Comparison of ENCODE assay signal across 1 cellular context in genomic region chr16:16204543-16204942, GRCh38. TPM values are rescaled to one million over a fixed set of nuclear protein-coding genes. Genes with fewer than 3 reads are reported as not detected.
"Had no signal": no experiment of that assay in that cellular context is flagged by ENCODE, and none has a peak within 500 bp of the region (broad histone marks: within the 10 kb centered on the region; RNA-seq: fewer than 3 reads in every experiment).

No MANE protein-coding gene starts in this region.

RNA-seq across cellular contexts. Expression of gene ABCC6, which starts 18.8 kb away (rescaled TPM):
- total RNA-seq: naive thymus-derived CD8-positive, alpha-beta T cell had no signal
